In the genomic region with DNA sequence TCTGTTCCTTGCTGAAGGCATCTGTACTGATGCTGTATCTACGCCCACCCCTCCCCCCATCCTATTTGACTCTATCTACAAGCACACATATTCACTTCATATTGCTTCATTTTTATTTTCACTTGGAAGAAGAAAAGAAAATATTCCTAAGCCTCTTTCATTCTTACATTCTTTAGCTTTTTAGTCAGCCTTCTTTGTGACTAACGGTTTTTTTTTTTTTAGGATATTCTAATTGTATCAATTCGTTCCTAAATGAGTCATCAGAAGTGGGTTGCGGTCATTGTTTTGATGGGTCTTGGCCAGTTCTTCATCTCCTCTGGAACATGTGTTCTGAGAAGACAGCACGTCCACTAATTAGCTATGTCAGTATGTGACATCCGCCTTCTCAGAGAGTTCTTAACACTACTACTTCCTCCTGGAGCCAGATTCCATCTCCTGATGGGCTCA, we compare ENCODE assay signal across 12 cellular contexts.
DNase-seq lines count a peak whose midpoint lies in the region; ATAC-seq, FAIRE-seq and TF ChIP-seq lines count a peak whose summit lies in the region.
"Had no signal": no experiment of that assay in that cellular context is flagged by ENCODE, and none has a peak within 500 bp of the region (broad histone marks: within the 10 kb centered on the region; RNA-seq: fewer than 3 reads in every experiment).

No MANE protein-coding gene starts in this region.

- no peaks in the 10 kb centered on the region for H3K9me2 ChIP-seq in PC-3 (replicated peaks; ENCODE audit: low read length)

- ATAC-seq in PC-3: no peak

- no peaks in the 10 kb centered on the region for H3K27me3 ChIP-seq in PC-3 (ENCODE audit: low read length)

- H4K20me1 ChIP-seq in PC-3 (ENCODE audit: low read length): 0 out of 2 replicates have a peak, but pooled peaks cover 4% of the 10 kb centered on the region

- CTCF ChIA-PET in PC-3 (lab: Charles Lee): no interaction called here

- intact Hi-C loops in PC-3 (cut with micrococcal nuclease): no loop called here

- H3K27ac ChIP-seq in PC-3 (ENCODE audit: low read length): no peak overlapping the region

- H3K36me3 ChIP-seq in PC-3 (ENCODE audit: low read depth, low read length): peaks cover 35% of the 10 kb centered on the region

- no TSS peak for BruUV-seq in PC-3 (replicated peaks; lab: Mats Ljungman, UMichigan)

- no peak overlapping the region for H2AFZ ChIP-seq in PC-3 (ENCODE audit: low read length)

- DNase-seq in EL: peak; percentile 98
- peak; percentile 80 for DNase-seq in MV-4-11 (lab: John Stamatoyannopoulos, UW)
- DNase-seq in choroid plexus epithelial cell (ENCODE audit: low read depth): peak; percentile 88
- peak; percentile 27 for DNase-seq in retinal pigment epithelial cell (ENCODE audit: low read depth)
- no peak for DNase-seq in NCI-H1092 (lab: John Stamatoyannopoulos, UW)
- no peak for DNase-seq in PC-3
- no peak for DNase-seq in frontal cortex (ENCODE audit: low spot score in 2 of 2)
- no peak for DNase-seq in AML-193 (lab: John Stamatoyannopoulos, UW)
- DNase-seq: Calu3; NCI-H82; stimulated activated CD4-positive, alpha-beta T cell treated with anti-CD3 and anti-CD28 coated beads, Interleukin-2, amount 100 ng/mL, for 48 hours had no signal

- POLR2A ChIA-PET in PC-3 (lab: Charles Lee; ENCODE audit: unreplicated experiment): no interaction called here

- FAIRE-seq in frontal cortex (lab: Jason Lieb, UNC): no peak
- FAIRE-seq: TTC549 had no signal

- H3K9me3 ChIP-seq in PC-3 (ENCODE audit: low read length): no peaks in the 10 kb centered on the region

- no peak overlapping the region for H3K4me2 ChIP-seq in PC-3 (ENCODE audit: low read length)

- no peak overlapping the region for H3K4me3 ChIP-seq in choroid plexus epithelial cell (ENCODE audit: low read depth, low read length)
- H3K4me3 ChIP-seq in retinal pigment epithelial cell (ENCODE audit: low read length): no peak overlapping the region
- H3K4me3 ChIP-seq in PC-3 (ENCODE audit: low read length): no peak overlapping the region

- no peaks in the 10 kb centered on the region for H3F3A ChIP-seq in PC-3 (ENCODE audit: low read length, unreplicated experiment)

- TF ChIP-seq CTCF in choroid plexus epithelial cell (conservative IDR thresholded peaks at IDR 0.05; ENCODE audit: low read depth, low read length) (no peak), retinal pigment epithelial cell (conservative IDR thresholded peaks at IDR 0.05; ENCODE audit: low read depth, low read length) (no peak), PC-3 (conservative IDR thresholded peaks at IDR 0.05; ENCODE audit: low read depth, low read length) (no peak)

- H3K9ac ChIP-seq in PC-3 (ENCODE audit: low read length): no peak overlapping the region

- no peaks in the 10 kb centered on the region for H3K4me1 ChIP-seq in PC-3 (ENCODE audit: insufficient read depth, low read length)

- 0 out of 2 replicates have a peak, but pooled peaks cover 5% of the 10 kb centered on the region for H3K79me2 ChIP-seq in PC-3 (ENCODE audit: low read length)

Comparison
In these comparisons a context has a peak if more than half of its experiments do, and no peak if none do; other contexts are left out.
1. DNase-seq: peak in EL (single experiment), MV-4-11 (single experiment), choroid plexus epithelial cell (single experiment) and retinal pigment epithelial cell (single experiment); none in NCI-H1092 (single experiment), PC-3 (single experiment), frontal cortex (0 of 2) and AML-193 (0 of 2).